ENCODE assay signal across 19 cellular contexts in the genomic region with DNA sequence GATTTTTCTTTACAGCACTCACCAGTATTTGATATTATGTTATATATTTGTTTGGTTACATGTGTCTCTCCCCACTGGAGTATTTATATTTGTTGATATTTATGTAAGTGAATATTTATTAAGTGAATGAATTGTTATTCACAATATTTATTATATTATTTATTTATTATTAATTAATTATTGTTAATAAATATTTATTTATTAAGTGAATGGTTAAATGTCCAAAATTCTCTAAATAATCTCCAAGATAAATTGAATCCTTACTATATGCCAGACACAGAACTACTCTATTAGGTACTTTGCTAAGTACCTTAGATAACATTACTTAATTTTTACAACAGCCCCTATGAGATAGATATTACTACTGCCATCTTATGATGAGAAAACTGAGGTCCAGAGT. TPM values are rescaled to one million over a fixed set of nuclear protein-coding genes. Genes with fewer than 3 reads are reported as not detected.
DNase-seq lines count a peak whose midpoint lies in the region; ATAC-seq, FAIRE-seq and TF ChIP-seq lines count a peak whose summit lies in the region.
"Had no signal": no experiment of that assay in that cellular context is flagged by ENCODE, and none has a peak within 500 bp of the region (broad histone marks: within the 10 kb centered on the region; RNA-seq: fewer than 3 reads in every experiment).

No MANE protein-coding gene starts in this region.

- FAIRE-seq in G401.6 (lab: Jason Lieb, UNC) (peak; percentile 93), TTC549 (lab: Jason Lieb, UNC) (peak; percentile 37), K562 (lab: Jason Lieb, UNC) (no peak)
- FAIRE-seq: GM12892, H1 had no signal

- CTCF ChIA-PET in K562 (lab: Yijun Ruan, JAX; ENCODE audit: low intra/inter-chr PET ratio) = no interaction called here

- H3K9me1 ChIP-seq in K562 (ENCODE audit: control insufficient read depth, insufficient read depth, low read length) = no peaks in the 10 kb centered on the region

- H3K4me3 ChIP-seq in K562 = no peak overlapping the region
- H3K4me3 ChIP-seq: GM23248 had no signal

- H3K4me2 ChIP-seq in K562 (ENCODE audit: insufficient read depth, low read length) = no peak overlapping the region

- H3K9ac ChIP-seq in K562 (ENCODE audit: insufficient read depth in 1 of 2, low read depth in 2 of 2, low read length in 2 of 2) = no peak overlapping the region
- H3K9ac ChIP-seq: GM23248 had no signal

- H2AFZ ChIP-seq in K562 (ENCODE audit: low read depth, low read length) = no peak overlapping the region
- H2AFZ ChIP-seq: GM23248 had no signal

- H3K36me3 ChIP-seq in K562 (ENCODE audit: control insufficient read depth, insufficient read depth, low read length) = no peaks in the 10 kb centered on the region

- H3K4me1 ChIP-seq in K562 (replicated peaks in 1 of 2; ENCODE audit: control insufficient read depth in 2 of 2, insufficient read depth in 2 of 2, low read length in 2 of 2) = no peaks in the 10 kb centered on the region; a peak in 2 of 5 replicates

- no peak for TF ChIP-seq EP300 in K562 (IDR thresholded peaks at IDR 0.05; ENCODE audit: low read length)

- H3K27ac ChIP-seq in K562 (ENCODE audit: extremely low read depth, low read depth, low read length) = no peak overlapping the region
- H3K27ac ChIP-seq: GM23248 had no signal

- no peak for ATAC-seq in K562
- ATAC-seq in HG02970 (IDR thresholded peaks at IDR 0.05; ENCODE audit: low FRiP score, unreplicated experiment) = no peak
- ATAC-seq in GM21619 (IDR thresholded peaks at IDR 0.05; ENCODE audit: unreplicated experiment) = no peak

- TF ChIP-seq CTCF in K562 (IDR thresholded peaks at IDR 0.05 in 2 of 3, conservative IDR thresholded peaks at IDR 0.05 in 1 of 3; ENCODE audit: insufficient read depth in 2 of 3, low read depth in 1 of 3, low read length in 3 of 3) = no peak

- TF ChIP-seq RAD21 in K562 (CRISPR knock-in tag; conservative IDR thresholded peaks at IDR 0.05 in 1 of 2, IDR thresholded peaks at IDR 0.05 in 1 of 2) = no peak

- intact Hi-C loops in K562 (cut with micrococcal nuclease) = loop anchor here (10.0 kb wide), 1 partner anchor 879 kb away; no protein-coding TSS in a partner anchor

- in situ Hi-C loops in K562 (cut with MboI) = no loop called here

- no peaks in the 10 kb centered on the region for H4K20me1 ChIP-seq in K562 (replicated peaks; ENCODE audit: control insufficient read depth, insufficient read depth, low read length)

- POLR2A ChIA-PET in K562 (lab: Yijun Ruan, JAX) = no interaction called here

- no peak for TF ChIP-seq POLR2A in K562 (conservative IDR thresholded peaks at IDR 0.05)

- no peaks in the 10 kb centered on the region for H3K79me2 ChIP-seq in K562 (ENCODE audit: control insufficient read depth, insufficient read depth, low read length)

- no peaks in the 10 kb centered on the region for H3K27me3 ChIP-seq in K562 (ENCODE audit: control insufficient read depth in 2 of 2, insufficient read depth in 2 of 2, low read length in 2 of 2)

- BruUV-seq in K562 (replicated peaks; lab: Mats Ljungman, UMichigan) = no TSS peak

- no peak for DNase-seq in K562 (ENCODE audit: extremely low read depth in 1 of 4, low spot score in 3 of 4)
- DNase-seq in activated T-cell treated with anti-CD3 and anti-CD28 coated beads, Interleukin-2, amount 50 U/mL, for 48 hours = no peak
- no peak for DNase-seq in NCI-H2171 (lab: John Stamatoyannopoulos, UW)
- DNase-seq: 8988T; C1 segment of cervical spinal cord; Calu3; CD4-positive, alpha-beta memory T cell; COR-L47; DMS53; DMS79 treated with DMSO at 0.1 percent for 48 hours; H7; HCEC 1CT had no signal

- no peaks in the 10 kb centered on the region for H3K9me3 ChIP-seq in K562 (replicated peaks; ENCODE audit: control insufficient read depth, insufficient read depth, low read depth, low read length)

TF ChIP-seq in K562, 482 proteins besides CTCF, POLR2A, EP300 and RAD21:
- TF ChIP-seq ZFP30 (CRISPR knock-in tag; IDR thresholded peaks at IDR 0.05; ENCODE audit: borderline replicate concordance) (no peak), DACH1 (IDR thresholded peaks at IDR 0.05; ENCODE audit: partially characterized antibody) (peak; percentile 52)

RNA-seq across cellular contexts. Expression of gene CRY1, which starts 10.2 kb away (rescaled TPM):
- total RNA-seq in K562 (2011; cell fraction: chromatin; rRNA removed; ENCODE audit: low replicate concordance) = 33.7 and 80.9 TPM in 2 replicates
- 18.8 and 19.5 TPM in 2 replicates for total RNA-seq in K562 (2011; cell fraction: nucleolus; rRNA removed)
- total RNA-seq in K562 (2011; cell fraction: nucleoplasm; rRNA removed) = 20.0 and 23.1 TPM in 2 replicates
- 21.8 and 26.0 TPM in 2 replicates for total RNA-seq in K562 (2014; rRNA removed)
- total RNA-seq in K562 (2014; rRNA removed; fragmentation: Illumina TruSeq; extraction: Trizol) = 26.0 and 29.7 TPM in 2 replicates
- total RNA-seq in K562 (2015; rRNA removed; fragmentation: Illumina TruSeq; extraction: Trizol) = 23.3 and 24.9 TPM in 2 replicates
- total RNA-seq in K562 (2021) = 32.6 and 34.0 TPM in 2 replicates
- polyA plus RNA-seq in K562 (2011; rRNA removed) = 33.3 and 38.2 TPM in 2 replicates
- polyA plus RNA-seq in K562 (2011; cell fraction: cytosol; rRNA removed) = 14.3 and 29.4 TPM in 2 replicates
- polyA plus RNA-seq in K562 (2011; cell fraction: nucleus; rRNA removed) = 54.9 and 80.7 TPM in 2 replicates
- 17.6 and 22.2 TPM in 2 replicates for polyA plus RNA-seq in K562 (2012)
- 22.2 and 26.9 TPM in 2 replicates for polyA plus RNA-seq in K562 (2014; fragmentation: Illumina TruSeq; extraction: Trizol)
- 1 to 10 TPM; 8.7 to 9.4 TPM for polyA plus RNA-seq in K562 (2014; fragmentation: Nextera tagmentation; extraction: Ambion mirVana)
- polyA plus RNA-seq in K562 (2014; rRNA removed) = 25.2 and 25.8 TPM in 2 replicates
- polyA minus RNA-seq in K562 (2011; rRNA and poly(A)+ RNA removed) = 24.4 and 30.6 TPM in 2 replicates
- 12.1 and 12.2 TPM in 2 replicates for polyA minus RNA-seq in K562 (2011; cell fraction: cytosol; rRNA and poly(A)+ RNA removed)
- polyA minus RNA-seq in K562 (2011; cell fraction: nucleus; rRNA and poly(A)+ RNA removed) = 28.9 and 43.4 TPM in 2 replicates
